Comparison of ENCODE assay signal across 2 cellular contexts in genomic region chr12:12542964-12543363, GRCh38.
A peak's percentile ranks its signal among the peaks of the same experiment; 100 is the strongest.
TF ChIP-seq lines count a peak whose summit lies in the region.

No MANE protein-coding gene starts in this region.

TF ChIP-seq in HepG2, 621 proteins besides CTCF, POLR2A, EP300 and RAD21:
- TF ChIP-seq GMEB1 (CRISPR knock-in tag; IDR thresholded peaks at IDR 0.05; ENCODE audit: borderline replicate concordance) = no peak
- TF ChIP-seq RFX1 (IDR thresholded peaks at IDR 0.05) = peak; percentile 24; the same call in 1 of the 2 replicates

TF ChIP-seq in K562, 482 proteins besides CTCF, POLR2A, EP300 and RAD21:
- TF ChIP-seq RFX1 (IDR thresholded peaks at IDR 0.05) (peak; percentile 30; the same call in 1 of the 2 replicates), IRF1 (CRISPR knock-in tag; IDR thresholded peaks at IDR 0.05; ENCODE audit: borderline replicate concordance) (no peak)
